ENCODE assay signal across 9 cellular contexts in the genomic region with DNA sequence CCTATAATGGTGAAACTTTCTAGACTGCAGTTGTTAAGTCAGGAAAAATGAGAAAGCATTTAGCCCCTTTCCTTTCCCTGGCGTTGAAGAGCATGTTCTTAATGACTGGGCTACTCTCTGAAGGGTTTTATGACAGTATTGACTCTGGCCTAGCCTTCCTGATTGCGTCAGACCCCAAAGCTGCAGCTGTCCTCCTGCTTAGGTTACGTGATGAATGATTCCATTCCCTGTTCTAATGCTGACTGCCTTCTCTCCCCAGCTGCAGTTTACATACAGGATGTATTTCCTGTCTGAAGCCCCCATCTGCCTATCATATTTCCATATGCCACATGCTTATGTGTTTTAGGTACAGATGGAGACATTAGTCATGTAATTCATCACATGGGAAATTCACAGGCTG.
A peak's percentile ranks its signal among the peaks of the same experiment; 100 is the strongest.
DNase-seq lines count a peak whose midpoint lies in the region; ATAC-seq, FAIRE-seq and TF ChIP-seq lines count a peak whose summit lies in the region.
"Had no signal": no experiment of that assay in that cellular context is flagged by ENCODE, and none has a peak within 500 bp of the region (broad histone marks: within the 10 kb centered on the region; RNA-seq: fewer than 3 reads in every experiment).

No MANE protein-coding gene starts in this region.

- peak overlapping the region; percentile 73 for H3K27ac Mint-ChIP-seq in HFFc6
- no peak overlapping the region for H3K27ac Mint-ChIP-seq in activated naive CD8-positive, alpha-beta T cell treated with anti-CD3 and anti-CD28 coated beads for 36 hours

- DNase-seq in HFFc6 = peak; percentile 48
- peak; percentile 91 for DNase-seq in NCI-H748 (lab: John Stamatoyannopoulos, UW; ENCODE audit: unreplicated experiment)
- DNase-seq in epithelial cell of esophagus (ENCODE audit: low read depth) = peak; percentile 83
- DNase-seq in small intestine = peak; percentile 42
- no peak for DNase-seq in activated naive CD8-positive, alpha-beta T cell treated with anti-CD3 and anti-CD28 coated beads for 36 hours

- H3K4me1 Mint-ChIP-seq in HFFc6 (ENCODE audit: low read depth) = peaks cover 17% of the 10 kb centered on the region
- peaks cover 2% of the 10 kb centered on the region for H3K4me1 Mint-ChIP-seq in activated naive CD8-positive, alpha-beta T cell treated with anti-CD3 and anti-CD28 coated beads for 36 hours

- ATAC-seq in GM19467 (IDR thresholded peaks at IDR 0.05; ENCODE audit: unreplicated experiment) (no peak), HG02571 (IDR thresholded peaks at IDR 0.05; ENCODE audit: unreplicated experiment) (no peak), GM19328 (IDR thresholded peaks at IDR 0.05; ENCODE audit: unreplicated experiment) (no peak)
- ATAC-seq: HCT116 had no signal

- TF ChIP-seq CTCF in HFFc6 (IDR thresholded peaks at IDR 0.05) = no peak
- no peak for TF ChIP-seq CTCF in epithelial cell of esophagus (IDR thresholded peaks at IDR 0.05; ENCODE audit: insufficient read depth, low read depth, low read length, missing control alignments)

- no peaks in the 10 kb centered on the region for H3K9me3 ChIP-seq in small intestine (ENCODE audit: control insufficient read depth, low read depth)

- H3K36me3 ChIP-seq in small intestine (ENCODE audit: control insufficient read depth in 2 of 2, insufficient read depth in 2 of 2, low read length in 2 of 2) = no peaks in the 10 kb centered on the region

- peak overlapping the region in 1 of 2 donors; percentile 16 for H3K27ac ChIP-seq in small intestine (ENCODE audit: low read depth in 1 of 2, low read length in 1 of 2)

- H3K27me3 ChIP-seq in small intestine (ENCODE audit: control insufficient read depth in 2 of 2, insufficient read depth in 2 of 2, low read length in 2 of 2) = no peaks in the 10 kb centered on the region

- FAIRE-seq in small intestine (lab: Jason Lieb, UNC) = no peak

- H3K4me1 ChIP-seq in small intestine (ENCODE audit: control insufficient read depth in 2 of 2, insufficient read depth in 1 of 2, low read depth in 1 of 2, low read length in 1 of 2) = no peaks in the 10 kb centered on the region

- 19 to 31% (median 29%) methylated on average over 3 of the region's 3 CpGs for WGBS in small intestine, 3 donors

- H3K9me3 Mint-ChIP-seq in HFFc6 = peaks cover 5% of the 10 kb centered on the region; the same call in 1 of the 2 replicates
- H3K9me3 Mint-ChIP-seq in activated naive CD8-positive, alpha-beta T cell treated with anti-CD3 and anti-CD28 coated beads for 36 hours = peaks cover 6% of the 10 kb centered on the region

- H3K4me3 ChIP-seq in epithelial cell of esophagus (ENCODE audit: low read length) (no peak overlapping the region), small intestine (ENCODE audit: low read depth in 1 of 2, low read length in 2 of 2) (no peak overlapping the region)

- peaks cover 2% of the 10 kb centered on the region; the same call in 1 of the 2 replicates for H3K27me3 Mint-ChIP-seq in HFFc6 (ENCODE audit: insufficient read depth)
- H3K27me3 Mint-ChIP-seq in activated naive CD8-positive, alpha-beta T cell treated with anti-CD3 and anti-CD28 coated beads for 36 hours = no peaks in the 10 kb centered on the region

- no peak overlapping the region for H3K4me3 Mint-ChIP-seq in HFFc6
- no peak overlapping the region for H3K4me3 Mint-ChIP-seq in activated naive CD8-positive, alpha-beta T cell treated with anti-CD3 and anti-CD28 coated beads for 36 hours

- H3K36me3 Mint-ChIP-seq in HFFc6 (ENCODE audit: low read depth) = peaks cover 4% of the 10 kb centered on the region; the same call in 1 of the 2 replicates
- H3K36me3 Mint-ChIP-seq in activated naive CD8-positive, alpha-beta T cell treated with anti-CD3 and anti-CD28 coated beads for 36 hours = no peaks in the 10 kb centered on the region
